ENCODE assay signal across 25 cellular contexts in the genomic region with DNA sequence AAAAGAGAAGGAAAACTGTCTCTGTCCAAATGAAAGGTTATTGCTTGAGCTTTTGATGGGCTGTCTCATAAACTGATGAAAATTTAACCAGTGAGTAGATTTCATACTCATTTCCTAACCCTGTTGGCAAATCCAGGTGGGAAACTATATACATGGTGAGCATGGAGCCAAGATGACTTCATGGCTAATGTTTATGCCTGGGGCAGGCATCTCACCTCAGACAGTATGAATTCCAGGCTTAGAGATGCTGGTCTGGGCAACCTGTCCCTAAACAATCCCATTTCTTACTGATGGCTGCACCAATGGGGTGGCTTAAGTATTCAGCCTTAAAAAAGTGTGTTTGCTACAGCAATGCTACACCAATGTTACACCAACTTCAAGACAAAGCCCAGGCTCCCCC.
"Had no signal": no experiment of that assay in that cellular context is flagged by ENCODE, and none has a peak within 500 bp of the region (broad histone marks: within the 10 kb centered on the region; RNA-seq: fewer than 3 reads in every experiment).

No MANE protein-coding gene starts in this region.

- H2AFZ ChIP-seq: neural progenitor cell had no signal

- H3K4me1 ChIP-seq: neural progenitor cell, sigmoid colon, stomach, suprapubic skin had no signal

- H3K4me2 ChIP-seq: neural progenitor cell, smooth muscle cell had no signal

- H3K9ac ChIP-seq: neural progenitor cell had no signal

- H3K4me3 Mint-ChIP-seq: activated CD4-positive, alpha-beta T cell treated with anti-CD3 and anti-CD28 coated beads for 36 hours; activated naive CD4-positive, alpha-beta T cell treated with anti-CD3 and anti-CD28 coated beads for 36 hours; activated naive CD8-positive, alpha-beta T cell treated with anti-CD3 and anti-CD28 coated beads, Interleukin-2, amount 10 ng/mL, durations not matched to agents 7 days and 5 days; naive thymus-derived CD8-positive, alpha-beta T cell; neural progenitor cell; stimulated activated memory B cell treated with anti-CD40 and anti-IgM and Interleukin-4, amounts not matched to agents 10 μg/mL and 1 μg/mL and 100 μg/mL, for 72 hours; T-helper 2 cell treated with Interferon-gamma antibody and Interleukin-4, amounts not matched to agents 5 μg/mL and 100 μg/mL, for 36 hours; WTC11 had no signal

- ATAC-seq: activated CD4-positive, alpha-beta T cell treated with anti-CD3 and anti-CD28 coated beads for 36 hours; left lung; naive thymus-derived CD8-positive, alpha-beta T cell; stimulated activated memory B cell treated with anti-CD40 and anti-IgM and Interleukin-4, amounts not matched to agents 10 μg/mL and 1 μg/mL and 100 μg/mL, for 72 hours; WTC11 had no signal

- H3K4me3 ChIP-seq: left lung, lung, neural progenitor cell, sigmoid colon, smooth muscle cell, stomach, suprapubic skin, tibial nerve had no signal

- H3K4me1 Mint-ChIP-seq: activated CD4-positive, alpha-beta T cell treated with anti-CD3 and anti-CD28 coated beads for 36 hours; activated naive CD8-positive, alpha-beta T cell treated with anti-CD3 and anti-CD28 coated beads, Interleukin-2, amount 10 ng/mL, durations not matched to agents 7 days and 5 days; neural progenitor cell; stimulated activated memory B cell treated with anti-CD40 and anti-IgM and Interleukin-4, amounts not matched to agents 10 μg/mL and 1 μg/mL and 100 μg/mL, for 72 hours; WTC11 had no signal

- H3K27me3 Mint-ChIP-seq: activated CD4-positive, alpha-beta T cell treated with anti-CD3 and anti-CD28 coated beads for 36 hours; activated naive CD8-positive, alpha-beta T cell treated with anti-CD3 and anti-CD28 coated beads, Interleukin-2, amount 10 ng/mL, durations not matched to agents 7 days and 5 days; naive thymus-derived CD8-positive, alpha-beta T cell; stimulated activated memory B cell treated with anti-CD40 and anti-IgM and Interleukin-4, amounts not matched to agents 10 μg/mL and 1 μg/mL and 100 μg/mL, for 72 hours had no signal

- H3K27me3 ChIP-seq: left lung, neural progenitor cell, sigmoid colon, stomach, suprapubic skin, tibial nerve had no signal

- H3K9me3 Mint-ChIP-seq: activated naive CD4-positive, alpha-beta T cell treated with anti-CD3 and anti-CD28 coated beads for 36 hours; activated naive CD8-positive, alpha-beta T cell treated with anti-CD3 and anti-CD28 coated beads, Interleukin-2, amount 10 ng/mL, durations not matched to agents 7 days and 5 days; naive thymus-derived CD8-positive, alpha-beta T cell; neural progenitor cell; stimulated activated memory B cell treated with anti-CD40 and anti-IgM and Interleukin-4, amounts not matched to agents 10 μg/mL and 1 μg/mL and 100 μg/mL, for 72 hours; T-helper 2 cell treated with Interferon-gamma antibody and Interleukin-4, amounts not matched to agents 5 μg/mL and 100 μg/mL, for 36 hours; WTC11 had no signal

- H3K9me3 ChIP-seq: left lung, sigmoid colon, stomach, suprapubic skin, tibial nerve had no signal

- H3K27ac Mint-ChIP-seq: activated CD4-positive, alpha-beta T cell treated with anti-CD3 and anti-CD28 coated beads for 36 hours; activated naive CD4-positive, alpha-beta T cell treated with anti-CD3 and anti-CD28 coated beads for 36 hours; activated naive CD8-positive, alpha-beta T cell treated with anti-CD3 and anti-CD28 coated beads, Interleukin-2, amount 10 ng/mL, durations not matched to agents 7 days and 5 days; neural progenitor cell; stimulated activated memory B cell treated with anti-CD40 and anti-IgM and Interleukin-4, amounts not matched to agents 10 μg/mL and 1 μg/mL and 100 μg/mL, for 72 hours; T-helper 2 cell treated with Interferon-gamma antibody and Interleukin-4, amounts not matched to agents 5 μg/mL and 100 μg/mL, for 36 hours had no signal

- H3K27ac ChIP-seq: left lung, neural progenitor cell, sigmoid colon, stomach, suprapubic skin, tibial nerve had no signal

- DNase-seq: activated CD4-positive, alpha-beta T cell treated with anti-CD3 and anti-CD28 coated beads for 36 hours; activated CD4-positive, alpha-beta T cell treated with anti-CD3 and anti-CD28 coated beads, Interleukin-2, amount 50 U/mL, for 48 hours; activated CD8-positive, alpha-beta memory T cell treated with anti-CD3 and anti-CD28 coated beads, Interleukin-2, amount 50 U/mL, for 48 hours; activated naive CD4-positive, alpha-beta T cell treated with anti-CD3 and anti-CD28 coated beads for 36 hours; activated naive CD8-positive, alpha-beta T cell treated with anti-CD3 and anti-CD28 coated beads, Interleukin-2, amount 10 ng/mL, durations not matched to agents 7 days and 5 days; activated T-cell treated with anti-CD3 and anti-CD28 coated beads, Interleukin-2, amount 50 U/mL, for 48 hours; amniotic stem cell; erythroblast; foreskin fibroblast; left lung; naive thymus-derived CD8-positive, alpha-beta T cell; posterior cingulate gyrus; sigmoid colon; stimulated activated CD4-positive, alpha-beta T cell treated with anti-CD3 and anti-CD28 coated beads, Interleukin-15, amount 100 ng/mL, for 24 hours; stomach had no signal

- FAIRE-seq: TTC549, urothelium cell line had no signal
